ENCODE assay signal across 33 cellular contexts in the genomic region with DNA sequence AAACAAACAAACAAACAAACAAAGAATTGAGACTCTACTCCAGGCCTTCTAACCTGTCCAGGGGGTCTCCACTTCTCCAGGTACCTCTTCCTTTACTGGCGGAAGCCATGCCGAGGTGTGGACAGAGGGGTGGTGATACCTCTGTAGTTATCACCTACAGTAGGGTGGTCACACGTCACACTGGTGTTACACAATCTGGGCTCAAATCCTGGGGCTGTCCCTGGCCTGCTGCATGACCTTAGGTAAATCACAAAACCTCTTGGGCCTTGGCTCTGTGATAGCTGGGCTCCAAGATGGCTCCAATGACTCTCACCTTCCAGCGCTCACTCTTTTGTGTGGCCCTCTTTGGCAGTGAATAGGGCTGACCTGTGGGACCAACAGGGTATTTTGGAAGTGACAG.
"Had no signal": no experiment of that assay in that cellular context is flagged by ENCODE, and none has a peak within 500 bp of the region (broad histone marks: within the 10 kb centered on the region; RNA-seq: fewer than 3 reads in every experiment).

No MANE protein-coding gene starts in this region.

- DNase-seq: activated B cell treated with CpG ODN at 0.5 μM for 24 hours; activated CD4-positive, alpha-beta memory T cell treated with anti-CD3 and anti-CD28 coated beads for 36 hours; activated CD4-positive, alpha-beta T cell treated with anti-CD3 and anti-CD28 coated beads for 4 hours; activated CD4-positive, alpha-beta T cell treated with anti-CD3 and anti-CD28 coated beads, Interleukin-2, amount 10 ng/mL, durations not matched to agents 24 days and 14 days; activated CD4-positive, alpha-beta T cell treated with anti-CD3 and anti-CD28 coated beads, Interleukin-2, amount 50 U/mL, for 1 hour; activated CD4-positive, alpha-beta T cell treated with anti-CD3 and anti-CD28 coated beads, Interleukin-2, amount 50 U/mL, for 4 hours; activated CD4-positive, CD25-positive, alpha-beta regulatory T cell treated with anti-CD3 and anti-CD28 coated beads, Interleukin-2, amount 50 U/mL, for 72 hours; activated CD8-positive, alpha-beta memory T cell treated with anti-CD3 and anti-CD28 coated beads, Interleukin-2, amount 50 U/mL, for 4 hours; activated CD8-positive, alpha-beta T cell treated with anti-CD3 and anti-CD28 coated beads for 36 hours; activated effector memory CD4-positive, alpha-beta T cell treated with anti-CD3 and anti-CD28 coated beads, Interleukin-2, amount 50 U/mL, for 16 hours; activated gamma-delta T cell treated with Interleukin-2 at 50 U/mL for 16 hours; activated naive CD4-positive, alpha-beta T cell; activated naive CD4-positive, alpha-beta T cell treated with anti-CD3 and anti-CD28 coated beads for 36 hours; activated naive CD4-positive, alpha-beta T cell treated with anti-CD3 and anti-CD28 coated beads, Interleukin-2, amount 50 U/mL, for 16 hours; activated naive CD8-positive, alpha-beta T cell treated with anti-CD3 and anti-CD28 coated beads for 36 hours; activated T-cell treated with anti-CD3 and anti-CD28 coated beads for 4 hours; activated T-cell treated with anti-CD3 and anti-CD28 coated beads, Interleukin-2, amount 50 U/mL, for 1 hour; activated T-cell treated with anti-CD3 and anti-CD28 coated beads, Interleukin-2, amount 50 U/mL, for 4 hours; activated T-cell treated with anti-CD3 and anti-CD28 coated beads, Interleukin-2, amount 50 U/mL, for 72 hours; amniotic stem cell; aorta; body of pancreas; brain microvascular endothelial cell; central memory CD4-positive, alpha-beta T cell; T-helper 1 cell; T-helper 2 cell; T-helper 9 cell had no signal

- H3K9me3 ChIP-seq: adrenal gland, body of pancreas, breast epithelium had no signal

- H3K27me3 ChIP-seq: adrenal gland, body of pancreas, brain microvascular endothelial cell, breast epithelium had no signal

- ATAC-seq: activated CD8-positive, alpha-beta T cell treated with anti-CD3 and anti-CD28 coated beads for 36 hours; activated naive CD4-positive, alpha-beta T cell treated with anti-CD3 and anti-CD28 coated beads, Interleukin-2, amount 50 U/mL, for 72 hours; activated T-cell treated with anti-CD3 and anti-CD28 coated beads, Interleukin-2, amount 50 U/mL, for 4 hours; activated T-cell treated with anti-CD3 and anti-CD28 coated beads, Interleukin-2, amount 50 U/mL, for 72 hours; activated T-helper 17 cell treated with anti-CD3 and anti-CD28 coated beads, Interleukin-2, amount 50 U/mL, for 72 hours; body of pancreas had no signal

- H3K4me3 ChIP-seq: adrenal gland, body of pancreas, breast epithelium had no signal

- H3K4me1 ChIP-seq: adrenal gland, body of pancreas, breast epithelium had no signal

- H3K36me3 ChIP-seq: adrenal gland, brain microvascular endothelial cell, breast epithelium had no signal

- FAIRE-seq: astrocyte, TTC549 had no signal

- H3K27ac ChIP-seq: adrenal gland, body of pancreas, brain microvascular endothelial cell, breast epithelium had no signal
